32 cellular contexts compared by ENCODE assay signal in the genomic region with DNA sequence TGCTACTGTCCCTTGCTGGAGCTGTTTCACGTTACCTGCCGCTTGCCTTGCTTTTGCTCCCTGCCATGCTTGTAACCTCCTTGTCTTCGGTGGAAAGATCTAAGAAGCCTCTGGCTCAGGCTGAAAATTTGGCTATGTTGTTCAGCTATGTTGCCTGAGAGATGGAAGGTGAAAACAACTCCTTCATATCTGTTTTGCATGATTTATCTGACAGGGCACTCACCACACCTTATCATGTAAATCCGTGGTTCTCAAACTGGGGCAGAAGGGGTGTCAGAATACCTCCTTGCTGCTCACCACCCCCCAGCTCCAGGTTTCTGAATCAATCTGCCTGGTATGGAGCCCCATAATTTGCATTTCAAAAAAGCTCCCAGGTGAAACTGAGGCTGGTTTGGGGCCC. TPM values are rescaled to one million over a fixed set of nuclear protein-coding genes. Genes with fewer than 3 reads are reported as not detected.
"Had no signal": no experiment of that assay in that cellular context is flagged by ENCODE, and none has a peak within 500 bp of the region (broad histone marks: within the 10 kb centered on the region; RNA-seq: fewer than 3 reads in every experiment).

No MANE protein-coding gene starts in this region.

- H3K4me1 Mint-ChIP-seq: activated T-helper 17 cell treated with anti-CD3 and anti-CD28 coated beads, Interleukin-2, amount 50 U/mL, for 72 hours had no signal

- H3K9me3 ChIP-seq: adrenal gland, breast epithelium, SJCRH30, SK-N-SH had no signal

- H3K36me3 ChIP-seq: adrenal gland, breast epithelium, SJCRH30 had no signal

- H3K4me3 Mint-ChIP-seq: activated CD8-positive, alpha-beta T cell treated with anti-CD3 and anti-CD28 coated beads, Interleukin-2, amount 10 ng/mL, durations not matched to agents 7 days and 5 days; activated naive CD4-positive, alpha-beta T cell treated with anti-CD3 and anti-CD28 coated beads for 36 hours; activated naive CD8-positive, alpha-beta T cell treated with anti-CD3 and anti-CD28 coated beads, Interleukin-2, amount 10 ng/mL, durations not matched to agents 7 days and 5 days; activated T-helper 17 cell treated with anti-CD3 and anti-CD28 coated beads, Interleukin-2, amount 50 U/mL, for 72 hours had no signal

- H3K9me3 Mint-ChIP-seq: activated naive CD4-positive, alpha-beta T cell treated with anti-CD3 and anti-CD28 coated beads for 36 hours; activated naive CD8-positive, alpha-beta T cell treated with anti-CD3 and anti-CD28 coated beads, Interleukin-2, amount 10 ng/mL, durations not matched to agents 7 days and 5 days; activated T-helper 17 cell treated with anti-CD3 and anti-CD28 coated beads, Interleukin-2, amount 50 U/mL, for 72 hours had no signal

- ATAC-seq: activated CD4-positive, CD25-positive, alpha-beta regulatory T cell treated with anti-CD3 and anti-CD28 coated beads, Interleukin-2, amount 50 U/mL, for 24 hours; activated CD8-positive, alpha-beta T cell treated with anti-CD3 and anti-CD28 coated beads, Interleukin-2, amount 10 ng/mL, durations not matched to agents 7 days and 5 days; activated T-helper 17 cell treated with anti-CD3 and anti-CD28 coated beads, Interleukin-2, amount 50 U/mL, for 72 hours; Panc1 had no signal

- H3K27ac ChIP-seq: adrenal gland, breast epithelium, SJCRH30, VCaP had no signal

- H3K4me1 ChIP-seq: adrenal gland, breast epithelium, SJCRH30 had no signal

- H3K4me2 ChIP-seq: SK-N-SH had no signal

- H3K4me3 ChIP-seq: adrenal gland, breast epithelium, SJCRH30 had no signal

- H3K9ac ChIP-seq: SK-N-SH had no signal

- H3K27ac Mint-ChIP-seq: activated CD8-positive, alpha-beta T cell treated with anti-CD3 and anti-CD28 coated beads, Interleukin-2, amount 10 ng/mL, durations not matched to agents 7 days and 5 days; activated naive CD4-positive, alpha-beta T cell treated with anti-CD3 and anti-CD28 coated beads for 36 hours; activated naive CD8-positive, alpha-beta T cell treated with anti-CD3 and anti-CD28 coated beads, Interleukin-2, amount 10 ng/mL, durations not matched to agents 7 days and 5 days; activated T-helper 17 cell treated with anti-CD3 and anti-CD28 coated beads, Interleukin-2, amount 50 U/mL, for 72 hours; IgD-negative memory B cell had no signal

- DNase-seq: activated CD4-positive, alpha-beta T cell treated with anti-CD3 and anti-CD28 coated beads for 4 hours; activated CD4-positive, alpha-beta T cell treated with anti-CD3 and anti-CD28 coated beads, Interleukin-2, amount 50 U/mL, for 4 hours; activated CD8-positive, alpha-beta T cell treated with anti-CD3 and anti-CD28 coated beads, Interleukin-2, amount 10 ng/mL, durations not matched to agents 7 days and 5 days; activated gamma-delta T cell; activated naive CD4-positive, alpha-beta T cell treated with anti-CD3 and anti-CD28 coated beads for 36 hours; activated naive CD8-positive, alpha-beta T cell treated with anti-CD3 and anti-CD28 coated beads, Interleukin-2, amount 10 ng/mL, durations not matched to agents 7 days and 5 days; activated T-cell treated with anti-CD3 and anti-CD28 coated beads, Interleukin-2, amount 50 U/mL, for 48 hours; anterior cingulate cortex; caudate nucleus; KG1; NCI-H1092; NCI-H1417; NCI-H1694; NCI-H2029; NCI-H2107; NCI-H345; NCI-H510A treated with DMSO at 0.1 percent for 48 hours; NCI-H748 treated with DMSO at 0.1 percent for 48 hours; OCI-M1; Right ventricle myocardium superior; RPMI8226; SJCRH30; SK-N-SH; T-helper 1 cell had no signal

- H3K36me3 Mint-ChIP-seq: activated naive CD8-positive, alpha-beta T cell treated with anti-CD3 and anti-CD28 coated beads, Interleukin-2, amount 10 ng/mL, durations not matched to agents 7 days and 5 days; IgD-negative memory B cell had no signal

RNA-seq across cellular contexts. Expression of gene CORO2B, which starts 6.5 kb away (rescaled TPM):
- total RNA-seq: activated CD8-positive, alpha-beta T cell treated with anti-CD3 and anti-CD28 coated beads, Interleukin-2, amount 10 ng/mL, durations not matched to agents 7 days and 5 days; activated naive CD4-positive, alpha-beta T cell treated with anti-CD3 and anti-CD28 coated beads for 36 hours; activated naive CD8-positive, alpha-beta T cell treated with anti-CD3 and anti-CD28 coated beads, Interleukin-2, amount 10 ng/mL, durations not matched to agents 7 days and 5 days; SJCRH30; T-helper 2 cell treated with Interferon-gamma antibody and Interleukin-4, amounts not matched to agents 100 ng/mL and 5 ng/mL, for 36 hours had no signal
